ENCODE assay signal across 1 cellular context in the genomic region with DNA sequence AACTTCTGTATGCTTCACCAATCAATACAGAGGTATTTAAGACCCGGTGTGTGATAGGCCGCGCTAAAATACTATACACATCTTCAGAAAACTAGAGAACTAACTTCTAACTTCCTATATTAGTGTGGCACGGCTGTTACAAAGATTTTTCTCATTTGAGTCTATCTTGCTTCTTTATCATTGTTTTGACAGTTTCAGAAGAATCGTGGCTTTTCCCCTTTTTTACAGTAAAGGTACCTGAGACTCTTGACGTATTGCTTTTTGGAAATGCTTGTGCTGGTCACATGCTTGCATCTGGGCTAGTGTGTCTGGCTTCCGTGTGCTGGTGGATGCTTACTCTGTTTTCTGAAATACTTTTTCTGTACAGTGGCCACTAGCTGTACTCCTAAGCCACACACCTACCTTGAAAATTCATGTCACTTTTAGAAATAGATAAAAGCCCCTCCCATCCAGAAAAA.
TF ChIP-seq lines count a peak whose summit lies in the region.

No MANE protein-coding gene starts in this region.

TF ChIP-seq in A549, 52 proteins besides CTCF, POLR2A, EP300 and RAD21 (continued from another document):
- TF ChIP-seq PHF8 (IDR thresholded peaks at IDR 0.05; ENCODE audit: borderline replicate concordance, low read depth) (no peak), ESRRA (IDR thresholded peaks at IDR 0.05; ENCODE audit: borderline replicate concordance, low read length) (no peak), NFE2L2 (conservative IDR thresholded peaks at IDR 0.05; ENCODE audit: low read length) (no peak), CEBPB (IDR thresholded peaks at IDR 0.05) (no peak), CHD4 (IDR thresholded peaks at IDR 0.05; ENCODE audit: borderline replicate concordance) (no peak)
